Comparison of ENCODE assay signal across 12 cellular contexts in the genomic region with DNA sequence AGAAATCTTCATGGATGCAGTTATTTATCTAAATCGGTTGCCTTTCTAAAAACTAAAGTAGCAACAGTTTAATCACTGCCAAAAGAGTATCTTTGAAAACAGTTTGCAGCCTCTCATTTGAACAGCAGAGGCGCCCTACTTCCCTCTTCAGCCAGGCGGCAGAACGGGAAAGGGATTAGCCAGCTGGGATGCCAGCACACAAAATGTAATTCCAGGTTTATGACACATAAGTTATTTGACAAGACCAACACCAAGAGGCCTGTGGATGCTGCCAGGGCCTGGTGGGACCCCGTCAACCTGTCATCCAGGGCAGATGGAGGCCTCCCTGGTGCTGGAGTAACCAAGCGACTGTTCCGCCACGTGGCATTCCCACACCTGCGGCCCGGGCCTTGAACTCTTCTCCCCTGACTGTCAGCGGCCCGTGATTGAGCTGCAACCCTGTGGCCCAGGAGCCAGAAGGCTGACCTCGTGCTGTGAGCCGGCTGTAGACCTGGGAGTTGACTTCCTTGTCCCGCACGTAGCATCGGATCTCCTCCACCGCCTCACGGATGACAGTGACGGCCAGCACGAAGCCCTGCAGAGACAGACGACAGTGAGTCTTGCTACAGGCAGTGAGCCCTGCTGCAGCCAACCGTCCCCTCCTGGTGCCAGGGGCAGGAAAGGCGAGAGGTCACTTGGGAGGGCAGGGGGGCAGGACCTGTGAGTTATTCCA. TPM values are rescaled to one million over a fixed set of nuclear protein-coding genes. Genes with fewer than 3 reads are reported as not detected.
DNase-seq lines count a peak whose midpoint lies in the region; ATAC-seq, FAIRE-seq and TF ChIP-seq lines count a peak whose summit lies in the region.
"Had no signal": no experiment of that assay in that cellular context is flagged by ENCODE, and none has a peak within 500 bp of the region (broad histone marks: within the 10 kb centered on the region; RNA-seq: fewer than 3 reads in every experiment).

No MANE protein-coding gene starts in this region.

- H3K27ac ChIP-seq in Panc1 (ENCODE audit: low read length) (no peak overlapping the region), fibroblast of lung (ENCODE audit: insufficient read depth, low read length) (no peak overlapping the region)

- CTCF ChIA-PET in Panc1 (lab: Charles Lee) = interaction anchor here (0.6 kb wide), 1 partner anchor 297 kb away, joined by 3 read pairs; no protein-coding TSS in a partner anchor

- H3K4me3 ChIP-seq in Panc1 (ENCODE audit: low read depth in 2 of 2, low read length in 2 of 2) = no peak overlapping the region
- no peak overlapping the region for H3K4me3 ChIP-seq in fibroblast of lung (replicated peaks in 1 of 4; ENCODE audit: control extremely low read depth in 1 of 4, insufficient read depth in 1 of 4, low read depth in 3 of 4, low read length in 4 of 4)

- intact Hi-C loops in Panc1 (cut with micrococcal nuclease; ENCODE audit: unreplicated experiment) (no loop called here), posterior cingulate gyrus (cut with DNase I) (no loop called here)

- H3K36me3 ChIP-seq in Panc1 (ENCODE audit: control insufficient read depth, insufficient read depth, low read length) = no peaks in the 10 kb centered on the region
- no peaks in the 10 kb centered on the region for H3K36me3 ChIP-seq in fibroblast of lung (ENCODE audit: control insufficient read depth, insufficient read depth, low read length)

- ATAC-seq in Panc1 = peak; percentile 53; the same call in 1 of the 2 replicates

- H4K20me1 ChIP-seq in fibroblast of lung (ENCODE audit: control insufficient read depth, extremely low read depth, insufficient read depth, low read length) = no peaks in the 10 kb centered on the region

- H2AFZ ChIP-seq in fibroblast of lung (ENCODE audit: low read length) = no peak overlapping the region

- FAIRE-seq in G401.6 (lab: Jason Lieb, UNC) = peak; percentile 84
- FAIRE-seq: GM18507, islet of Langerhans, RCC 7860 had no signal

- H3K4me2 ChIP-seq in fibroblast of lung (ENCODE audit: extremely low read depth, insufficient read depth, low read length) = no peak overlapping the region

- in situ Hi-C loops in Panc1 (cut with HindIII; ENCODE audit: low pct_unique_long_range_greater_than_20kb, low sequenced_read_pairs) = no loop called here

- H3K27me3 ChIP-seq in Panc1 (ENCODE audit: control insufficient read depth, insufficient read depth, low read length) (no peaks in the 10 kb centered on the region), fibroblast of lung (ENCODE audit: control insufficient read depth, insufficient read depth, low read length) (no peaks in the 10 kb centered on the region)

- no peak overlapping the region for H3K9ac ChIP-seq in fibroblast of lung (ENCODE audit: insufficient read depth, low read length)

- POLR2A ChIA-PET in Panc1 (lab: Charles Lee) = no interaction called here

- H3K9me3 ChIP-seq in Panc1 (ENCODE audit: control insufficient read depth, insufficient read depth, low read depth, low read length) = no peaks in the 10 kb centered on the region
- no peaks in the 10 kb centered on the region for H3K9me3 ChIP-seq in fibroblast of lung (ENCODE audit: control insufficient read depth, insufficient read depth, low read depth, low read length)

- H3K79me2 ChIP-seq in fibroblast of lung (ENCODE audit: control insufficient read depth, insufficient read depth, low read length) = no peaks in the 10 kb centered on the region

- H3K4me1 ChIP-seq in Panc1 (ENCODE audit: control insufficient read depth, insufficient read depth, low read length) = peaks cover 8% of the 10 kb centered on the region
- H3K4me1 ChIP-seq in fibroblast of lung (ENCODE audit: control insufficient read depth, extremely low read depth, insufficient read depth, low read length) = no peaks in the 10 kb centered on the region

- TF ChIP-seq CTCF in Panc1 (IDR thresholded peaks at IDR 0.05) (peak; percentile 84), fibroblast of lung (conservative IDR thresholded peaks at IDR 0.05 in 1 of 2, IDR thresholded peaks at IDR 0.05 in 1 of 2; ENCODE audit: low read depth in 1 of 2, low read length in 2 of 2) (peak; percentile 41 to 73), GM10266 (IDR thresholded peaks at IDR 0.05; ENCODE audit: control insufficient read depth, insufficient read depth, low read depth, missing control alignments) (no peak)

- no peak for DNase-seq in Panc1 (ENCODE audit: low read depth, low spot score)
- peak; percentile 51 to 56 for DNase-seq in fibroblast of lung (ENCODE audit: low read depth in 2 of 2)
- peak in 6 of 10 donors; percentile 27 to 73 (median 40) for DNase-seq in posterior cingulate gyrus
- DNase-seq in activated CD4-positive, alpha-beta T cell treated with anti-CD3 and anti-CD28 coated beads for 48 hours = no peak
- no peak for DNase-seq in DMS53 (lab: John Stamatoyannopoulos, UW)
- no peak for DNase-seq in AML-193 (lab: John Stamatoyannopoulos, UW)
- no peak for DNase-seq in GM10266 (ENCODE audit: extremely low spot score)
- DNase-seq: activated gamma-delta T cell treated with Interleukin-2 at 50 U/mL for 16 hours had no signal

- BruUV-seq in Panc1 (replicated peaks; lab: Mats Ljungman, UMichigan) = no TSS peak

RNA-seq across cellular contexts. Expression of a gene that starts 55.5 kb away (rescaled TPM):
- 8.7 TPM for total RNA-seq in Panc1 (2021; ENCODE audit: unreplicated experiment)
- polyA plus RNA-seq in Panc1 (2012; ENCODE audit: insufficient read length) = 20.5 TPM
- 53.7 and 96.3 TPM in 2 replicates for total RNA-seq in fibroblast of lung
- polyA plus RNA-seq in fibroblast of lung = 23.3 and 28.3 TPM in 2 replicates
- 24.5 and 25.4 TPM in 2 replicates for polyA plus RNA-seq in fibroblast of lung (2012)
- polyA minus RNA-seq in fibroblast of lung (ENCODE audit: low replicate concordance) = 68.6 and 96.0 TPM in 2 replicates

Comparison
In these comparisons a context has a peak if more than half of its experiments do, and no peak if none do; other contexts are left out.
1. DNase-seq: peak in fibroblast of lung (2 of 2) and posterior cingulate gyrus (6 of 10); none in Panc1 (single experiment), activated CD4-positive, alpha-beta T cell treated with anti-CD3 and anti-CD28 coated beads for 48 hours (single experiment), DMS53 (single experiment), AML-193 (0 of 2) and GM10266 (single experiment).